In genomic region chr2:172083725-172084483, GRCh38 we compare ENCODE assay signal across 8 cellular contexts. TPM values are rescaled to one million over a fixed set of nuclear protein-coding genes. Genes with fewer than 3 reads are reported as not detected.
DNase-seq lines count a peak whose midpoint lies in the region; ATAC-seq, FAIRE-seq and TF ChIP-seq lines count a peak whose summit lies in the region.

No MANE protein-coding gene starts in this region.

- H3K4me1 Mint-ChIP-seq in brain, result peaks cover 86% of the 10 kb centered on the region
- H3K4me1 Mint-ChIP-seq in progenitor cell of endocrine pancreas (ENCODE audit: low read depth), result peaks cover 13% of the 10 kb centered on the region

- DNase-seq in NCI-H524 (lab: John Stamatoyannopoulos, UW), result peak; percentile 8 to 64
- no peak for DNase-seq in NCI-H524 treated with DMSO at 0.1 percent for 48 hours (lab: John Stamatoyannopoulos, UW)
- no peak for DNase-seq in Jurkat, Clone E6-1 (ENCODE audit: low read depth, low spot score)
- no peak for DNase-seq in progenitor cell of endocrine pancreas (ENCODE audit: low spot score, unreplicated experiment)
- no peak for DNase-seq in hypothalamus (lab: John Stamatoyannopoulos, UW)
- no peak for DNase-seq in H54 (ENCODE audit: insufficient read length, low spot score)
- DNase-seq in sciatic nerve (ENCODE audit: low spot score), result no peak

- peak overlapping the region; percentile 82 to 94 (median 91) for H3K4me3 Mint-ChIP-seq in brain
- H3K4me3 Mint-ChIP-seq in progenitor cell of endocrine pancreas (ENCODE audit: low read depth), result no peak overlapping the region

- peaks cover 46% of the 10 kb centered on the region for H3K36me3 Mint-ChIP-seq in brain
- H3K36me3 Mint-ChIP-seq in progenitor cell of endocrine pancreas (ENCODE audit: insufficient read depth), result no peaks in the 10 kb centered on the region

- no peak for ATAC-seq in sciatic nerve

- peaks cover 3 to 14% (median 11%) of the 10 kb centered on the region in 5 experiments for H3K9me3 Mint-ChIP-seq in brain
- no peaks in the 10 kb centered on the region for H3K9me3 Mint-ChIP-seq in progenitor cell of endocrine pancreas (ENCODE audit: low read depth)

- H3K27me3 Mint-ChIP-seq in brain, result peaks cover 67% of the 10 kb centered on the region
- H3K27me3 Mint-ChIP-seq in progenitor cell of endocrine pancreas, result peaks cover 100% of the 10 kb centered on the region

- FAIRE-seq in H54 (lab: Jason Lieb, UNC), result no peak

- no peak for TF ChIP-seq POLR2A in H54 (IDR thresholded peaks at IDR 0.05; ENCODE audit: low read depth, low read length)

- peak overlapping the region in 3 of 5 experiments; percentile 75 to 95 (median 95) for H3K27ac Mint-ChIP-seq in brain
- H3K27ac Mint-ChIP-seq in progenitor cell of endocrine pancreas, result peak overlapping the region; percentile 29

- H3K4me3 ChIP-seq in Jurkat, Clone E6-1 (ENCODE audit: low read length), result peak overlapping the region; percentile 69

- intact Hi-C loops in sciatic nerve (cut with DNase I), result no loop called here

- TF ChIP-seq CTCF in brain (conservative IDR thresholded peaks at IDR 0.05) (no peak), progenitor cell of endocrine pancreas (IDR thresholded peaks at IDR 0.05; ENCODE audit: unreplicated experiment) (no peak)

RNA-seq across cellular contexts. Expression of gene DLX1, which starts 1.4 kb away (rescaled TPM):
- polyA plus RNA-seq in Jurkat, Clone E6-1 (2012; ENCODE audit: insufficient read depth, insufficient read length), result 2.7 TPM
- polyA plus RNA-seq in brain (ENCODE audit: insufficient read depth, low read depth, low replicate concordance), result 0.63 TPM
- total RNA-seq in progenitor cell of endocrine pancreas (1.7 and 4.1 TPM in 2 replicates), sciatic nerve (0.94 TPM)

RNA-seq across cellular contexts. Expression of gene DLX2, which starts 18.8 kb away (rescaled TPM):
- 0.42 TPM for polyA plus RNA-seq in Jurkat, Clone E6-1 (2012; ENCODE audit: insufficient read depth, insufficient read length)
- 0.17 TPM for polyA plus RNA-seq in brain (ENCODE audit: insufficient read depth, low read depth, low replicate concordance)
- 1.7 and 3.4 TPM in 2 replicates for total RNA-seq in progenitor cell of endocrine pancreas
- 0.27 TPM for total RNA-seq in sciatic nerve

Comparison
In these comparisons a context has a peak if more than half of its experiments do, and no peak if none do; other contexts are left out.
1. DNase-seq: peak in NCI-H524 (2 of 2); none in NCI-H524 treated with DMSO at 0.1 percent for 48 hours (single experiment), Jurkat, Clone E6-1 (single experiment), progenitor cell of endocrine pancreas (single experiment), hypothalamus (0 of 51), H54 (single experiment) and sciatic nerve (single experiment).